In the genomic region with DNA sequence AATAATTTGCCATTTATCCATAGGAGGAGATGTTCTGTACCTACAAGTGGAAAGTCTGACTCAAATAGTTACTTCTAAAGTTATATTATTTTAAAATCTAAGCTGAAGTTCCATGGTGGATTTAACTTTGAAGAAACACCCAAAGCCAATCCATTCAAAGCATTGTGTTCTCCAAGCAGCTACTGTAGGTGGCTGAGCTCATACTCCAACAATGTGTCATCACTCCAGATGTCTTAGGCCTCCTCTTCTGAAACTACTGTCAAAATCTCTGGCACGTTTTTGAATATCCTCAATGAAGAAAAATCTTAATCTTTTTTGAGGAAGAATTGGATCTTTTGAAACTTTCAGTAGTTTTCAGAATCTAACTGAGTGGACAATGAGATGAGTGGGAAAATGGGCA, we compare ENCODE assay signal across 12 cellular contexts.
DNase-seq lines count a peak whose midpoint lies in the region; ATAC-seq and TF ChIP-seq lines count a peak whose summit lies in the region.
"Had no signal": no experiment of that assay in that cellular context is flagged by ENCODE, and none has a peak within 500 bp of the region (broad histone marks: within the 10 kb centered on the region; RNA-seq: fewer than 3 reads in every experiment).

No MANE protein-coding gene starts in this region.

- no peaks in the 10 kb centered on the region for H3K9me3 ChIP-seq in adipocyte (ENCODE audit: control insufficient read depth, low read length)
- H3K9me3 ChIP-seq: esophagus squamous epithelium had no signal

- no peak overlapping the region for H3K9ac ChIP-seq in adipocyte (ENCODE audit: low read length)

- no peak for ATAC-seq in GM21390 (IDR thresholded peaks at IDR 0.05; ENCODE audit: unreplicated experiment)
- ATAC-seq: activated CD4-positive, CD25-positive, alpha-beta regulatory T cell treated with anti-CD3 and anti-CD28 coated beads, Interleukin-2, amount 50 U/mL, for 24 hours; stimulated activated naive CD8-positive, alpha-beta T cell treated with anti-CD3 and anti-CD28 coated beads, Interleukin-15, Interleukin-2, amounts not matched to agents 100 U/mL and 50 U/mL, for 24 hours had no signal

- H3K4me1 ChIP-seq in adipocyte (ENCODE audit: control insufficient read depth, insufficient read depth, low read length) = peaks cover 10% of the 10 kb centered on the region

- H3K36me3 ChIP-seq in adipocyte (ENCODE audit: control insufficient read depth, insufficient read depth, low read length, severe bottlenecking) = no peaks in the 10 kb centered on the region
- H3K36me3 ChIP-seq: esophagus squamous epithelium had no signal

- no peak for TF ChIP-seq CTCF in fibroblast of the aortic adventitia (IDR thresholded peaks at IDR 0.05; ENCODE audit: insufficient read depth, low read length)

- H3K4me3 ChIP-seq in adipocyte (ENCODE audit: low read length) = no peak overlapping the region
- H3K4me3 ChIP-seq in fibroblast of the aortic adventitia (ENCODE audit: low read depth, low read length) = no peak overlapping the region
- H3K4me3 ChIP-seq: esophagus squamous epithelium had no signal

- no peaks in the 10 kb centered on the region for H3K27me3 ChIP-seq in adipocyte (replicated peaks; ENCODE audit: control insufficient read depth, insufficient read depth, low read length)
- H3K27me3 ChIP-seq: esophagus squamous epithelium had no signal

- DNase-seq in HT1080 (ENCODE audit: low read depth) (peak; percentile 55), adipocyte (ENCODE audit: low read depth) (peak; percentile 78), fibroblast of the aortic adventitia (ENCODE audit: low read depth) (peak; percentile 79), GM19238 (ENCODE audit: insufficient read length, low spot score) (no peak), NCI-H526 (lab: John Stamatoyannopoulos, UW) (no peak), cortex of kidney (lab: John Stamatoyannopoulos, UW) (no peak)
- DNase-seq: activated CD8-positive, alpha-beta memory T cell treated with anti-CD3 and anti-CD28 coated beads, Interleukin-2, amount 50 U/mL, for 48 hours; esophagus squamous epithelium; NCI-H1436 treated with DMSO at 0.1 percent for 48 hours; stimulated activated naive CD8-positive, alpha-beta T cell treated with anti-CD3 and anti-CD28 coated beads, Interleukin-15, Interleukin-2, amounts not matched to agents 100 U/mL and 50 U/mL, for 24 hours had no signal

Comparison
In these comparisons a context has a peak if more than half of its experiments do, and no peak if none do; other contexts are left out.
1. DNase-seq: peak in HT1080 (single experiment), adipocyte (single experiment) and fibroblast of the aortic adventitia (single experiment); none in GM19238 (single experiment), NCI-H526 (0 of 2) and cortex of kidney (single experiment).